ENCODE assay signal across 9 cellular contexts in genomic region chr7:71131256-71131752, GRCh38. TPM values are rescaled to one million over a fixed set of nuclear protein-coding genes. Genes with fewer than 3 reads are reported as not detected.
A peak's percentile ranks its signal among the peaks of the same experiment; 100 is the strongest.
DNase-seq lines count a peak whose midpoint lies in the region; ATAC-seq and TF ChIP-seq lines count a peak whose summit lies in the region.
"Had no signal": no experiment of that assay in that cellular context is flagged by ENCODE, and none has a peak within 500 bp of the region (broad histone marks: within the 10 kb centered on the region; RNA-seq: fewer than 3 reads in every experiment).

No MANE protein-coding gene starts in this region.

- H3K27ac ChIP-seq in H9 (ENCODE audit: insufficient read length, low read depth, low read length) (no peak overlapping the region), iPS-20b (ENCODE audit: low read length) (peak overlapping the region; percentile 65)
- no peak overlapping the region for H3K27ac ChIP-seq in effector memory CD4-positive, alpha-beta T cell (ENCODE audit: insufficient read depth, low read length, poor library complexity, severe bottlenecking)

- H2BK12ac ChIP-seq in H9 (ENCODE audit: insufficient read length, low read depth, low read length) = no peak overlapping the region

- H3K4me3 ChIP-seq in iPS-20b (ENCODE audit: low read length) = peak overlapping the region; percentile 86
- peak overlapping the region; percentile 47 for H3K4me3 ChIP-seq in skeletal muscle satellite cell (ENCODE audit: low read length)
- no peak overlapping the region for H3K4me3 ChIP-seq in effector memory CD4-positive, alpha-beta T cell (ENCODE audit: insufficient read depth, low read depth, low read length, poor library complexity, severe bottlenecking)

- H3K27me3 ChIP-seq in H9 (ENCODE audit: insufficient read depth, low read length) (no peaks in the 10 kb centered on the region), iPS-20b (ENCODE audit: insufficient read depth, low read length) (peaks cover 23% of the 10 kb centered on the region), skeletal muscle satellite cell (ENCODE audit: control insufficient read depth, insufficient read depth, low read length) (peaks cover 8% of the 10 kb centered on the region)
- no peaks in the 10 kb centered on the region for H3K27me3 ChIP-seq in effector memory CD4-positive, alpha-beta T cell (replicated peaks; ENCODE audit: control insufficient read depth, insufficient read depth, low read length, poor library complexity, severe bottlenecking)

- H3K4me3 Mint-ChIP-seq in H9 = peak overlapping the region; percentile 88 to 95
- no peak overlapping the region for H3K4me3 Mint-ChIP-seq in activated naive CD8-positive, alpha-beta T cell treated with anti-CD3 and anti-CD28 coated beads, Interleukin-2, amount 10 ng/mL, durations not matched to agents 7 days and 5 days

- H3K27ac Mint-ChIP-seq in H9 = peak overlapping the region in 1 of 3 experiments; percentile 82; a peak in 2 of 7 replicates
- H3K27ac Mint-ChIP-seq in activated naive CD8-positive, alpha-beta T cell treated with anti-CD3 and anti-CD28 coated beads, Interleukin-2, amount 10 ng/mL, durations not matched to agents 7 days and 5 days = no peak overlapping the region

- peaks cover 29% of the 10 kb centered on the region for H3K79me2 ChIP-seq in H9 (ENCODE audit: insufficient read depth, low read length)

- no peak overlapping the region for H4K91ac ChIP-seq in H9 (ENCODE audit: insufficient read length, low read depth, low read length)

- no peak overlapping the region for H3K23ac ChIP-seq in H9 (ENCODE audit: insufficient read length, low read depth, low read length)

- H4K8ac ChIP-seq in H9 (replicated peaks; ENCODE audit: insufficient read length, low read depth, low read length) = no peak overlapping the region

- H3K14ac ChIP-seq in H9 (ENCODE audit: insufficient read depth, low read length) = peak overlapping the region; percentile 76

- H2AFZ ChIP-seq in H9 (ENCODE audit: low read length) = no peak overlapping the region

- peak overlapping the region; percentile 91 for H3K4me2 ChIP-seq in H9 (ENCODE audit: insufficient read depth, insufficient read length, low read length)
- H3K4me2 ChIP-seq in skeletal muscle satellite cell (ENCODE audit: low read length) = peak overlapping the region; percentile 63

- no peak overlapping the region for H2BK15ac ChIP-seq in H9 (ENCODE audit: low read depth, low read length)

- no peak overlapping the region for H3K56ac ChIP-seq in H9 (ENCODE audit: insufficient read length, low read depth, low read length)

- H3K27me3 Mint-ChIP-seq in H9 (ENCODE audit: low read depth) = no peaks in the 10 kb centered on the region
- H3K27me3 Mint-ChIP-seq in activated naive CD8-positive, alpha-beta T cell treated with anti-CD3 and anti-CD28 coated beads, Interleukin-2, amount 10 ng/mL, durations not matched to agents 7 days and 5 days = peaks cover 24% of the 10 kb centered on the region

- no peak overlapping the region for H2BK20ac ChIP-seq in H9 (ENCODE audit: low read depth, low read length, poor library complexity, severe bottlenecking)

- H3K4me1 ChIP-seq in H9 (ENCODE audit: insufficient read depth, low read length) (peaks cover 16% of the 10 kb centered on the region), iPS-20b (ENCODE audit: insufficient read depth, low read length) (peaks cover 13% of the 10 kb centered on the region; the same call in 1 of the 2 replicates), skeletal muscle satellite cell (ENCODE audit: control insufficient read depth, insufficient read depth, low read length) (no peaks in the 10 kb centered on the region)
- H3K4me1 ChIP-seq in effector memory CD4-positive, alpha-beta T cell (ENCODE audit: control insufficient read depth, insufficient read depth, low read length, poor library complexity, severe bottlenecking) = no peaks in the 10 kb centered on the region

- H3K9me3 Mint-ChIP-seq in H9 = no peaks in the 10 kb centered on the region; a peak in 1 of 5 replicates
- H3K9me3 Mint-ChIP-seq in activated naive CD8-positive, alpha-beta T cell treated with anti-CD3 and anti-CD28 coated beads, Interleukin-2, amount 10 ng/mL, durations not matched to agents 7 days and 5 days = peaks cover 1% of the 10 kb centered on the region

- H3K79me1 ChIP-seq in H9 (ENCODE audit: insufficient read depth, low read depth, low read length, poor library complexity, severe bottlenecking) = no peaks in the 10 kb centered on the region

- H4K20me1 ChIP-seq in H9 (ENCODE audit: control insufficient read depth, insufficient read depth, insufficient read length) = peaks cover 2% of the 10 kb centered on the region

- no peak for ATAC-seq in activated naive CD8-positive, alpha-beta T cell treated with anti-CD3 and anti-CD28 coated beads, Interleukin-2, amount 10 ng/mL, durations not matched to agents 7 days and 5 days (ENCODE audit: low read depth)
- no peak for ATAC-seq in HG02885 (IDR thresholded peaks at IDR 0.05; ENCODE audit: poor library complexity, unreplicated experiment)
- ATAC-seq in HG02623 (IDR thresholded peaks at IDR 0.05; ENCODE audit: unreplicated experiment) = no peak
- ATAC-seq: naive thymus-derived CD4-positive, alpha-beta T cell had no signal

- H3K9me3 ChIP-seq in H9 (ENCODE audit: control insufficient read depth, low read depth, low read length) = no peaks in the 10 kb centered on the region
- no peaks in the 10 kb centered on the region for H3K9me3 ChIP-seq in iPS-20b (ENCODE audit: insufficient read depth, low read depth, low read length)
- H3K9me3 ChIP-seq in skeletal muscle satellite cell (replicated peaks; ENCODE audit: low read length) = no peaks in the 10 kb centered on the region
- no peaks in the 10 kb centered on the region for H3K9me3 ChIP-seq in effector memory CD4-positive, alpha-beta T cell (ENCODE audit: control insufficient read depth, low read length)

- H3K18ac ChIP-seq in H9 (ENCODE audit: insufficient read length, low read depth, low read length) = peak overlapping the region; percentile 49

- H4K5ac ChIP-seq in H9 (ENCODE audit: insufficient read length, low read depth, low read length) = no peak overlapping the region

- H3K36me3 Mint-ChIP-seq in H9 (ENCODE audit: insufficient read depth in 1 of 3, low read depth in 3 of 3) = peaks cover 16 to 21% (median 18%) of the 10 kb centered on the region in 3 experiments
- H3K36me3 Mint-ChIP-seq in activated naive CD8-positive, alpha-beta T cell treated with anti-CD3 and anti-CD28 coated beads, Interleukin-2, amount 10 ng/mL, durations not matched to agents 7 days and 5 days = no peaks in the 10 kb centered on the region
- H3K36me3 Mint-ChIP-seq: naive thymus-derived CD4-positive, alpha-beta T cell had no signal

- DNase-seq in H9 = peak; percentile 71
- peak; percentile 31 for DNase-seq in activated naive CD8-positive, alpha-beta T cell treated with anti-CD3 and anti-CD28 coated beads, Interleukin-2, amount 10 ng/mL, durations not matched to agents 7 days and 5 days
- DNase-seq in effector memory CD4-positive, alpha-beta T cell = no peak
- no peak for DNase-seq in NK-92 treated with Interleukin-12 subunit alpha and Interleukin-12 subunit beta, amount 100 ng/mL, for 24 hours (lab: John Stamatoyannopoulos, UW)
- DNase-seq: naive thymus-derived CD4-positive, alpha-beta T cell had no signal

- no peak overlapping the region for H2BK5ac ChIP-seq in H9 (ENCODE audit: insufficient read length, low read length)

- H3K9ac ChIP-seq in H9 (ENCODE audit: extremely low read depth, insufficient read length, low read length) (peak overlapping the region; percentile 31), iPS-20b (ENCODE audit: low read depth, low read length) (peak overlapping the region; percentile 76; the same call in 1 of the 2 replicates), skeletal muscle satellite cell (ENCODE audit: low read depth, low read length) (no peak overlapping the region)

- no peak overlapping the region for H3K4ac ChIP-seq in H9 (ENCODE audit: low read depth, low read length)

- no peak overlapping the region for H3T11ph ChIP-seq in H9 (ENCODE audit: low read length)

- TF ChIP-seq CTCF in H9 (conservative IDR thresholded peaks at IDR 0.05) = no peak; the same call in 2 of the 3 replicates

- H3K4me1 Mint-ChIP-seq in H9 = peaks cover 32 to 43% of the 10 kb centered on the region in 2 experiments
- peaks cover 1% of the 10 kb centered on the region for H3K4me1 Mint-ChIP-seq in activated naive CD8-positive, alpha-beta T cell treated with anti-CD3 and anti-CD28 coated beads, Interleukin-2, amount 10 ng/mL, durations not matched to agents 7 days and 5 days

- no peak overlapping the region for H2AK5ac ChIP-seq in H9 (ENCODE audit: insufficient read length, low read length)

- WGBS in H9 (ENCODE audit: extremely low coverage, insufficient read length, low lambda C conversion rate) = no CpG with 5 or more reads among the region's 62 CpGs

- POLR2A ChIA-PET in activated naive CD8-positive, alpha-beta T cell treated with anti-CD3 and anti-CD28 coated beads, Interleukin-2, amount 10 ng/mL, durations not matched to agents 7 days and 5 days (lab: Charles Lee) = no interaction called here

- no peak overlapping the region for H2BK120ac ChIP-seq in H9 (ENCODE audit: low read depth, low read length, poor library complexity, severe bottlenecking)

- H3K36me3 ChIP-seq in iPS-20b (ENCODE audit: insufficient read depth, low read depth, low read length) (peaks cover 4% of the 10 kb centered on the region; the same call in 1 of the 2 replicates), skeletal muscle satellite cell (ENCODE audit: insufficient read depth, low read length) (no peaks in the 10 kb centered on the region)
- no peaks in the 10 kb centered on the region for H3K36me3 ChIP-seq in effector memory CD4-positive, alpha-beta T cell (ENCODE audit: control insufficient read depth, insufficient read depth, low read length)

- H3K23me2 ChIP-seq in H9 (ENCODE audit: insufficient read length, low read depth, low read length, poor library complexity, severe bottlenecking) = peaks cover 21% of the 10 kb centered on the region

RNA-seq across cellular contexts. Expression of gene GALNT17, which starts 0.6 kb away (rescaled TPM):
- 41.6 and 43.2 TPM in 2 replicates for total RNA-seq in H9 (2021)
- total RNA-seq in activated naive CD8-positive, alpha-beta T cell treated with anti-CD3 and anti-CD28 coated beads, Interleukin-2, amount 10 ng/mL, durations not matched to agents 7 days and 5 days = not detected
- total RNA-seq in skeletal muscle satellite cell (2012; rRNA removed) = 0.44 TPM in 1 of 2 replicates, not detected in the other
- total RNA-seq: naive thymus-derived CD4-positive, alpha-beta T cell had no signal

Comparison
In these comparisons a context has a peak if more than half of its experiments do, and no peak if none do; other contexts are left out.
1. DNase-seq: peak in H9 (single experiment) and activated naive CD8-positive, alpha-beta T cell treated with anti-CD3 and anti-CD28 coated beads, Interleukin-2, amount 10 ng/mL, durations not matched to agents 7 days and 5 days (single experiment); none in effector memory CD4-positive, alpha-beta T cell (0 of 3) and NK-92 treated with Interleukin-12 subunit alpha and Interleukin-12 subunit beta, amount 100 ng/mL, for 24 hours (single experiment).
2. RNA of gene GALNT17, which starts 0.6 kb away (total RNA-seq): 41.6 to 43.2 TPM in H9; not detected in activated naive CD8-positive, alpha-beta T cell treated with anti-CD3 and anti-CD28 coated beads, Interleukin-2, amount 10 ng/mL, durations not matched to agents 7 days and 5 days; every median in the first group is over 10 times any median in the second.